ENCODE assay signal across 1 cellular context in genomic region chr18:56659111-56659510, GRCh38.
A peak's percentile ranks its signal among the peaks of the same experiment; 100 is the strongest.
TF ChIP-seq lines count a peak whose summit lies in the region.

No MANE protein-coding gene starts in this region.

TF ChIP-seq in HepG2, 621 proteins besides CTCF, POLR2A, EP300 and RAD21:
- TF ChIP-seq HDAC2 (CRISPR knock-in tag; IDR thresholded peaks at IDR 0.05): no peak
- TF ChIP-seq MAFK (conservative IDR thresholded peaks at IDR 0.05 in 1 of 2, IDR thresholded peaks at IDR 0.05 in 1 of 2; ENCODE audit: low read length in 2 of 2): peak in 1 of 2 experiments; percentile 56; a peak in 2 of 4 replicates
- 0 out of 2 replicates have a peak, but pooled peaks have one; percentile 2 for TF ChIP-seq MAFF (IDR thresholded peaks at IDR 0.05; ENCODE audit: low read depth, low read length)
TF ChIP-seq in HepG2: peak in this region for 2.
